30 cellular contexts compared by ENCODE assay signal in the genomic region with DNA sequence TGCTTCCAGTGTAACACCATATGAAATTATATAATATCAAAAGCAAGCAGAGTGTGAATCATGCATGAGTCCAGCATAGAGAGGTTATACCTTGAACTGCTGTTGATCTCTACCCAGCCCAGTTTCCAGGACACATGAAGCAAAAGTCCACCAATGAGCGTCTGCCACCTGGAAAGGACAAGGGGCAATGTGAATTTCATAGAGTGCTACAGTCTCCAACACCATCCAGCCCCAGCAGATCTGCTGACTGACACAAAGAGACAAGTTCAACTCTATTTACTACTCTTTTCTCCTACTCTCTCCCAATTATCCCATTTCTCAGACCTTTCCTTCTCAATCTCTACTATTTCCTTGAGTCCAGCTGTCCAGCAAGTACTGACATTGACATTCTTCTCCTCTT.
"Had no signal": no experiment of that assay in that cellular context is flagged by ENCODE, and none has a peak within 500 bp of the region (broad histone marks: within the 10 kb centered on the region; RNA-seq: fewer than 3 reads in every experiment).

No MANE protein-coding gene starts in this region.

- H3K9me3 ChIP-seq: body of pancreas, esophagus squamous epithelium, ovary, prostate gland, upper lobe of left lung, vagina had no signal

- H3K4me3 ChIP-seq: body of pancreas, esophagus squamous epithelium, ovary, prostate gland, skin epidermis, upper lobe of left lung, vagina had no signal

- H3K36me3 Mint-ChIP-seq: stimulated activated effector memory CD8-positive, alpha-beta T cell treated with anti-CD3 and anti-CD28 coated beads, Interleukin-12 subunit alpha, Interleukin-12 subunit beta, amount 100 ng/mL, for 72 hours had no signal

- H3K4me3 Mint-ChIP-seq: activated naive CD8-positive, alpha-beta T cell; activated T-cell treated with anti-CD3 and anti-CD28 coated beads, Interleukin-2, amount 50 U/mL, for 72 hours; endodermal cell; memory B cell; nephron; stimulated activated effector memory CD8-positive, alpha-beta T cell treated with anti-CD3 and anti-CD28 coated beads, Interleukin-12 subunit alpha, Interleukin-12 subunit beta, amount 100 ng/mL, for 72 hours; stimulated activated naive CD8-positive, alpha-beta T cell treated with anti-CD3 and anti-CD28 coated beads, Interleukin-15, Interleukin-2, amounts not matched to agents 100 ng/mL and 50 ng/mL, for 24 hours had no signal

- H3K27me3 ChIP-seq: body of pancreas, esophagus squamous epithelium, ovary, upper lobe of left lung, vagina had no signal

- H3K9me3 Mint-ChIP-seq: stimulated activated effector memory CD8-positive, alpha-beta T cell treated with anti-CD3 and anti-CD28 coated beads, Interleukin-12 subunit alpha, Interleukin-12 subunit beta, amount 100 ng/mL, for 72 hours; stimulated activated naive CD8-positive, alpha-beta T cell treated with anti-CD3 and anti-CD28 coated beads, Interleukin-15, Interleukin-2, amounts not matched to agents 100 ng/mL and 50 ng/mL, for 24 hours had no signal

- H3K36me3 ChIP-seq: esophagus squamous epithelium, ovary, prostate gland, upper lobe of left lung, vagina had no signal

- H3K4me1 ChIP-seq: body of pancreas, prostate gland, vagina had no signal

- ATAC-seq: activated T-cell treated with anti-CD3 and anti-CD28 coated beads, Interleukin-2, amount 50 U/mL, for 72 hours; body of pancreas; sciatic nerve; stimulated activated effector memory CD8-positive, alpha-beta T cell treated with anti-CD3 and anti-CD28 coated beads, Interleukin-12 subunit alpha, Interleukin-12 subunit beta, amount 100 ng/mL, for 72 hours had no signal

- H3K27ac ChIP-seq: body of pancreas, ovary, prostate gland, skin epidermis, vagina had no signal

- H3K27me3 Mint-ChIP-seq: activated naive CD8-positive, alpha-beta T cell; memory B cell; stimulated activated naive CD8-positive, alpha-beta T cell treated with anti-CD3 and anti-CD28 coated beads, Interleukin-15, Interleukin-2, amounts not matched to agents 100 ng/mL and 50 ng/mL, for 24 hours had no signal

- H3K27ac Mint-ChIP-seq: activated naive CD8-positive, alpha-beta T cell; activated T-cell treated with anti-CD3 and anti-CD28 coated beads, Interleukin-2, amount 50 U/mL, for 72 hours; endodermal cell; nephron; stimulated activated effector memory CD8-positive, alpha-beta T cell treated with anti-CD3 and anti-CD28 coated beads, Interleukin-12 subunit alpha, Interleukin-12 subunit beta, amount 100 ng/mL, for 72 hours; stimulated activated naive CD8-positive, alpha-beta T cell treated with anti-CD3 and anti-CD28 coated beads, Interleukin-15, Interleukin-2, amounts not matched to agents 100 ng/mL and 50 ng/mL, for 24 hours had no signal

- DNase-seq: activated CD4-positive, alpha-beta T cell treated with anti-CD3 and anti-CD28 coated beads for 4 hours; activated CD4-positive, alpha-beta T cell treated with anti-CD3 and anti-CD28 coated beads, Interleukin-2, amount 50 U/mL, for 4 hours; activated effector memory CD4-positive, alpha-beta T cell treated with Interleukin-2 at 50 U/mL for 16 hours; activated naive CD4-positive, alpha-beta T cell treated with Interleukin-2 at 50 U/mL for 16 hours; activated T-cell treated with anti-CD3 and anti-CD28 coated beads for 4 hours; activated T-cell treated with anti-CD3 and anti-CD28 coated beads, Interleukin-2, amount 50 U/mL, for 72 hours; aorta; body of pancreas; cerebellar nuclear complex; cortex of kidney; endodermal cell; esophagus squamous epithelium; foreskin melanocyte; islet precursor cell; midbrain; ovary; retina; stimulated activated CD4-positive, alpha-beta T cell treated with anti-CD3 and anti-CD28 coated beads, Interleukin-4, amount 100 ng/mL, for 24 hours; substantia nigra; T-helper 1 cell; upper lobe of left lung had no signal
